8 cellular contexts compared by ENCODE assay signal in the genomic region with DNA sequence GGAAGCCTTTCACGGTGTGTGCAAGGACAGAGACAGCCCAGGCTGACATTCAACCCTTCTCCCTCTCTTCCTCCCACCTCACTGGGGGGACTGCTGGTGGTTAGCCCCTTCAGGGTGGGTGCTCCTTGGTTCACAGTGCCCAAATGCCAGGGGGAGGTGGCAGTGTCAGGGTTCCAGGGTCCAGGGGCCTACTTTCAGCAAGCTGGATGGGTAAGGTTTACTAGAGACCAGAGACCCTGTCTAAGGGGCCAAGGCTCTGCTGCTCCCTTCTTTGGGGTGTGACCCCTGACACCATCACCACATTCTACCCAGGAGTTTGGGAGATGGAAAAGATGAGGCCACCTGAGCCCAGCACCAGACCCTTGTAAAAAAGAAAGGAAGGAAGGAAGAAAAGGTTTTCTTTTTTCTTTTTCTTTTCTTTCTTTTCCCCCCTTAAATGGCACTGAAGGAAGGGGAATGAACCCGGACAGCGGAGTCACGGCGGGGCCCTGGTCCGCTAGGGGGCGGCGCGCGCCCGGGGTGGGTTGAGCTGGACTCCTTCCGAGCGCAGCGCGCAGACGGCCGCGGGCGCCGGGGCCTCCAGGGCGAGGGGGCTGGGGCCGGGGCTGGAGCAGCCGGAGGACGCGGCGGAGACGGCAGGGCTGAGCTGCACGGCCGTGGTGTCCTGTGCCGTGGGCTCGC. TPM values are rescaled to one million over a fixed set of nuclear protein-coding genes. Genes with fewer than 3 reads are reported as not detected.
A peak's percentile ranks its signal among the peaks of the same experiment; 100 is the strongest.
DNase-seq lines count a peak whose midpoint lies in the region; ATAC-seq and TF ChIP-seq lines count a peak whose summit lies in the region.

No MANE protein-coding gene starts in this region.

- intact Hi-C loops in Right ventricle myocardium inferior (cut with DNase I) = no loop called here
- intact Hi-C loops in cardiac septum (cut with DNase I) = loop anchor here (2.0 to 5.0 kb wide), 2 partner anchors 135 to 190 kb away; partner anchors contain the start of gene ATPAF1

- H3K9me3 Mint-ChIP-seq in natural killer cell treated with Interleukin-12 subunit alpha and Interleukin-12 subunit beta and Interleukin-15 and Interleukin-18, amount 100 ng/mL, for 72 hours = no peaks in the 10 kb centered on the region
- H3K9me3 Mint-ChIP-seq in stimulated activated effector memory CD8-positive, alpha-beta T cell treated with anti-CD3 and anti-CD28 coated beads, Interleukin-12 subunit alpha, Interleukin-12 subunit beta, amount 100 ng/mL, for 72 hours = no peaks in the 10 kb centered on the region

- peaks cover 15 to 19% of the 10 kb centered on the region in 2 donors for H3K4me1 Mint-ChIP-seq in natural killer cell treated with Interleukin-12 subunit alpha and Interleukin-12 subunit beta and Interleukin-15 and Interleukin-18, amount 100 ng/mL, for 72 hours (ENCODE audit: low read depth in 2 of 2)
- H3K4me1 Mint-ChIP-seq in stimulated activated effector memory CD8-positive, alpha-beta T cell treated with anti-CD3 and anti-CD28 coated beads, Interleukin-12 subunit alpha, Interleukin-12 subunit beta, amount 100 ng/mL, for 72 hours = peaks cover 34% of the 10 kb centered on the region

- H3K36me3 Mint-ChIP-seq in natural killer cell treated with Interleukin-12 subunit alpha and Interleukin-12 subunit beta and Interleukin-15 and Interleukin-18, amount 100 ng/mL, for 72 hours = no peaks in the 10 kb centered on the region
- H3K36me3 Mint-ChIP-seq in stimulated activated effector memory CD8-positive, alpha-beta T cell treated with anti-CD3 and anti-CD28 coated beads, Interleukin-12 subunit alpha, Interleukin-12 subunit beta, amount 100 ng/mL, for 72 hours = no peaks in the 10 kb centered on the region

- peak; percentile 65 for TF ChIP-seq CTCF in epithelial cell of proximal tubule (conservative IDR thresholded peaks at IDR 0.05; ENCODE audit: low read depth, low read length)

- DNase-seq in Right ventricle myocardium inferior (ENCODE audit: missing footprints) = peak; percentile 88
- no peak for DNase-seq in cardiac septum (ENCODE audit: low spot score)
- peak; percentile 73 for DNase-seq in NCI-H69 (lab: John Stamatoyannopoulos, UW)
- peak; percentile 65 for DNase-seq in activated T-cell treated with anti-CD3 and anti-CD28 coated beads for 4 hours
- no peak for DNase-seq in epithelial cell of proximal tubule (ENCODE audit: low read depth)
- DNase-seq in natural killer cell treated with Interleukin-12 subunit alpha and Interleukin-12 subunit beta and Interleukin-15 and Interleukin-18, amount 100 ng/mL, for 72 hours (ENCODE audit: low spot score) = peak; percentile 81
- peak; percentile 73 to 82 for DNase-seq in stimulated activated effector memory CD8-positive, alpha-beta T cell treated with anti-CD3 and anti-CD28 coated beads, Interleukin-12 subunit alpha, Interleukin-12 subunit beta, amount 100 ng/mL, for 72 hours (ENCODE audit: low spot score in 2 of 2)

- ATAC-seq in Right ventricle myocardium inferior (peak; percentile 81), GM18870 (IDR thresholded peaks at IDR 0.05; ENCODE audit: unreplicated experiment) (no peak)
- peak; percentile 82 to 86 for ATAC-seq in natural killer cell treated with Interleukin-12 subunit alpha and Interleukin-12 subunit beta and Interleukin-15 and Interleukin-18, amount 100 ng/mL, for 72 hours
- ATAC-seq in stimulated activated effector memory CD8-positive, alpha-beta T cell treated with anti-CD3 and anti-CD28 coated beads, Interleukin-12 subunit alpha, Interleukin-12 subunit beta, amount 100 ng/mL, for 72 hours = peak; percentile 83

- H3K4me3 Mint-ChIP-seq in natural killer cell treated with Interleukin-12 subunit alpha and Interleukin-12 subunit beta and Interleukin-15 and Interleukin-18, amount 100 ng/mL, for 72 hours = peak overlapping the region; percentile 12
- H3K4me3 Mint-ChIP-seq in stimulated activated effector memory CD8-positive, alpha-beta T cell treated with anti-CD3 and anti-CD28 coated beads, Interleukin-12 subunit alpha, Interleukin-12 subunit beta, amount 100 ng/mL, for 72 hours = peak overlapping the region; percentile 29

- peak overlapping the region; percentile 14 for H3K4me3 ChIP-seq in epithelial cell of proximal tubule (ENCODE audit: low read depth, low read length)

- H3K27ac Mint-ChIP-seq in natural killer cell treated with Interleukin-12 subunit alpha and Interleukin-12 subunit beta and Interleukin-15 and Interleukin-18, amount 100 ng/mL, for 72 hours = no peak overlapping the region
- no peak overlapping the region for H3K27ac Mint-ChIP-seq in stimulated activated effector memory CD8-positive, alpha-beta T cell treated with anti-CD3 and anti-CD28 coated beads, Interleukin-12 subunit alpha, Interleukin-12 subunit beta, amount 100 ng/mL, for 72 hours

- peaks cover 27 to 32% of the 10 kb centered on the region in 2 donors for H3K27me3 Mint-ChIP-seq in natural killer cell treated with Interleukin-12 subunit alpha and Interleukin-12 subunit beta and Interleukin-15 and Interleukin-18, amount 100 ng/mL, for 72 hours

RNA-seq across cellular contexts. Expression of gene KNCN, which starts 18.8 kb away (rescaled TPM):
- not detected for total RNA-seq in Right ventricle myocardium inferior
- not detected for total RNA-seq in cardiac septum
- total RNA-seq in epithelial cell of proximal tubule = not detected in 2 replicates
- total RNA-seq in natural killer cell treated with Interleukin-12 subunit alpha and Interleukin-12 subunit beta and Interleukin-15 and Interleukin-18, amount 100 ng/mL, for 72 hours = not detected

RNA-seq across cellular contexts. Expression of gene DMBX1, which starts 43.0 kb away (rescaled TPM):
- total RNA-seq in Right ventricle myocardium inferior (not detected), cardiac septum (not detected), epithelial cell of proximal tubule (not detected in 2 replicates)
- under 1 TPM; 0.26 to 0.47 TPM for total RNA-seq in natural killer cell treated with Interleukin-12 subunit alpha and Interleukin-12 subunit beta and Interleukin-15 and Interleukin-18, amount 100 ng/mL, for 72 hours

Comparison
In these comparisons a context has a peak if more than half of its experiments do, and no peak if none do; other contexts are left out.
1. DNase-seq: peak in Right ventricle myocardium inferior (single experiment), NCI-H69 (single experiment), activated T-cell treated with anti-CD3 and anti-CD28 coated beads for 4 hours (single experiment), natural killer cell treated with Interleukin-12 subunit alpha and Interleukin-12 subunit beta and Interleukin-15 and Interleukin-18, amount 100 ng/mL, for 72 hours (single experiment) and stimulated activated effector memory CD8-positive, alpha-beta T cell treated with anti-CD3 and anti-CD28 coated beads, Interleukin-12 subunit alpha, Interleukin-12 subunit beta, amount 100 ng/mL, for 72 hours (2 of 2); none in cardiac septum (single experiment) and epithelial cell of proximal tubule (single experiment).